12 cellular contexts compared by ENCODE assay signal in genomic region chr1:236534164-236534651, GRCh38. TPM values are rescaled to one million over a fixed set of nuclear protein-coding genes. Genes with fewer than 3 reads are reported as not detected.
DNase-seq lines count a peak whose midpoint lies in the region; ATAC-seq, FAIRE-seq and TF ChIP-seq lines count a peak whose summit lies in the region.
"Had no signal": no experiment of that assay in that cellular context is flagged by ENCODE, and none has a peak within 500 bp of the region (broad histone marks: within the 10 kb centered on the region; RNA-seq: fewer than 3 reads in every experiment).

No MANE protein-coding gene starts in this region.

- in situ Hi-C loops in ACHN (cut with HindIII; ENCODE audit: low pct_ligation_motif_present, low pct_unique_long_range_greater_than_20kb, low sequenced_read_pairs) = no loop called here
- in situ Hi-C loops in G401 (cut with HindIII; ENCODE audit: low sequenced_read_pairs) = no loop called here

- DNase-seq in ACHN (peak; percentile 42), MV-4-11 (lab: John Stamatoyannopoulos, UW) (peak; percentile 44), kidney epithelial cell (ENCODE audit: low read depth) (peak; percentile 21), G401 (ENCODE audit: low spot score) (no peak), NCI-H748 (lab: John Stamatoyannopoulos, UW; ENCODE audit: unreplicated experiment) (no peak), pancreas (no peak)
- DNase-seq: glutamatergic neuron, thyroid gland had no signal

- peaks cover 1% of the 10 kb centered on the region for H3K36me3 ChIP-seq in kidney epithelial cell (ENCODE audit: control insufficient read depth, insufficient read depth, low read length)
- H3K36me3 ChIP-seq in pancreas = peaks cover 0 to 9% (median 0%) of the 10 kb centered on the region in 3 donors

- FAIRE-seq in pancreas (lab: Jason Lieb, UNC) = no peak

- no peaks in the 10 kb centered on the region for H3K9me3 Mint-ChIP-seq in activated naive CD8-positive, alpha-beta T cell (ENCODE audit: low read depth)

- H3K4me3 Mint-ChIP-seq in activated naive CD8-positive, alpha-beta T cell = peak overlapping the region; percentile 52

- peaks cover 6% of the 10 kb centered on the region for H3K36me3 Mint-ChIP-seq in activated naive CD8-positive, alpha-beta T cell

- ATAC-seq in GM18502 (IDR thresholded peaks at IDR 0.05; ENCODE audit: poor library complexity, unreplicated experiment) = no peak
- ATAC-seq in pancreas = no peak

- H3K27ac Mint-ChIP-seq in activated naive CD8-positive, alpha-beta T cell = peak overlapping the region; percentile 90

- H3K27me3 Mint-ChIP-seq in activated naive CD8-positive, alpha-beta T cell = no peaks in the 10 kb centered on the region

- H3K4me3 ChIP-seq in kidney epithelial cell (ENCODE audit: low read depth, low read length) = no peak overlapping the region
- H3K4me3 ChIP-seq in pancreas = no peak overlapping the region
- H3K4me3 ChIP-seq: thyroid gland had no signal

- intact Hi-C loops in pancreas (cut with DNase I) = loop anchor here in 1 of 3 donors (10.0 kb wide), 1 partner anchor 429 kb away; no protein-coding TSS in a partner anchor

- H3K9me3 ChIP-seq in pancreas = no peaks in the 10 kb centered on the region
- H3K9me3 ChIP-seq: neutrophil, thyroid gland had no signal

- peaks cover 44% of the 10 kb centered on the region for H3K4me1 Mint-ChIP-seq in activated naive CD8-positive, alpha-beta T cell (ENCODE audit: low read depth)

- 80 to 90% methylated on average over 4 of the region's 4 CpGs for WGBS in pancreas, 2 donors

- H3K27me3 ChIP-seq in kidney epithelial cell (ENCODE audit: control insufficient read depth, insufficient read depth, low read length) (no peaks in the 10 kb centered on the region), pancreas (no peaks in the 10 kb centered on the region)
- H3K27me3 ChIP-seq: neutrophil, thyroid gland had no signal

- TF ChIP-seq CTCF in kidney epithelial cell (IDR thresholded peaks at IDR 0.05; ENCODE audit: insufficient read depth, low read length, poor library complexity, severe bottlenecking) (no peak), pancreas (IDR thresholded peaks at IDR 0.05) (no peak)

- peaks cover 0 to 11% (median 3%) of the 10 kb centered on the region in 3 donors for H3K4me1 ChIP-seq in pancreas
- H3K4me1 ChIP-seq: thyroid gland had no signal

- no peak overlapping the region for H3K27ac ChIP-seq in pancreas
- H3K27ac ChIP-seq: C4-2B, neutrophil, thyroid gland had no signal

RNA-seq across cellular contexts. Expression of gene LGALS8, which starts 10.4 kb away (rescaled TPM):
- total RNA-seq in kidney epithelial cell (53.6 and 62.0 TPM in 2 replicates), pancreas (10 to 100 TPM; 18.5 to 55.1 (median 27.2) TPM)
- total RNA-seq in G401 (2014; rRNA removed; shearing (Covaris generic)) = 26.2 and 32.0 TPM in 2 replicates
- 10 to 100 TPM; 18.8 to 30.7 TPM for polyA plus RNA-seq in pancreas

Comparison
In these comparisons a context has a peak if more than half of its experiments do, and no peak if none do; other contexts are left out.
1. DNase-seq: peak in ACHN (single experiment), MV-4-11 (single experiment) and kidney epithelial cell (single experiment); none in G401 (single experiment), NCI-H748 (single experiment) and pancreas (0 of 6).